In the genomic region with DNA sequence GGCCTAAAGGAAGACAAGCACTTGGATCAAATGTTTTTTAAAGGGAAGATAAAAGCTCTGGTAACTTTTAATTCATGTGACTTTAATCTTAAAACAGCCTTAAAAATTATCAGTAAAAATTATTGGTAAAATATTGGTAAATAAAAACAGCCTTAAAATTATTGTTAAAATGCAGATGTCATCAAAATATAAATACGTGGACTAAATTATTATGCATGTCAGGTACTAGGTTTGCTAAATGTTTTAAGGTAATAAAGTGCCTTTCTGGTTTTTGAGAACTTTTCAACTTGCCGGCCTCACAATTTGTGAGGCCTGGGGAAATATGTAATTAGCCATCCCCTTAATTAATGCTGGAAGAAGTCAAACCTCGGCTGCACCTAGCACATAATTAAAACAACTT, we compare ENCODE assay signal across 27 cellular contexts.
"Had no signal": no experiment of that assay in that cellular context is flagged by ENCODE, and none has a peak within 500 bp of the region (broad histone marks: within the 10 kb centered on the region; RNA-seq: fewer than 3 reads in every experiment).

No MANE protein-coding gene starts in this region.

- H3K27ac ChIP-seq: colonic mucosa, epithelial cell of prostate, esophagus squamous epithelium, gastrocnemius medialis, heart right ventricle, left ventricle myocardium inferior, lower lobe of right lung had no signal

- DNase-seq: colonic mucosa; cortex of kidney; effector CD8-positive, alpha-beta T cell; effector memory CD8-positive, alpha-beta T cell; endodermal cell; erythroblast; esophagus squamous epithelium; foreskin fibroblast; foreskin melanocyte; gastrocnemius medialis; glutamatergic neuron; head of caudate nucleus; heart right ventricle; hippocampal formation; kidney glomerular epithelial cell; left colon; left ventricle myocardium inferior; lower lobe of right lung; mesenchymal stem cell; mucosa of descending colon; naive B cell had no signal

- H3K36me3 ChIP-seq: colonic mucosa, esophagus squamous epithelium, gastrocnemius medialis, heart right ventricle, left ventricle myocardium inferior, lower lobe of right lung had no signal

- H3K9me3 ChIP-seq: colonic mucosa, esophagus squamous epithelium, gastrocnemius medialis, lower lobe of right lung had no signal

- H3K27me3 ChIP-seq: colonic mucosa, esophagus squamous epithelium, gastrocnemius medialis, heart right ventricle had no signal

- ATAC-seq: effector memory CD8-positive, alpha-beta T cell; esophagus mucosa; gastrocnemius medialis; heart right ventricle; left colon; left lobe of liver; lower lobe of right lung; mucosa of descending colon had no signal

- H3K4me3 ChIP-seq: colonic mucosa, esophagus squamous epithelium, gastrocnemius medialis, heart right ventricle, left ventricle myocardium inferior, lower lobe of right lung, mucosa of descending colon had no signal

- H3K4me1 ChIP-seq: colonic mucosa, esophagus squamous epithelium, gastrocnemius medialis, heart right ventricle, left ventricle myocardium inferior, lower lobe of right lung had no signal

- FAIRE-seq: endometrium, islet of Langerhans, keratinocyte had no signal
